13 cellular contexts compared by ENCODE assay signal in genomic region chr12:123260081-123260480, GRCh38.
"Had no signal": no experiment of that assay in that cellular context is flagged by ENCODE, and none has a peak within 500 bp of the region (broad histone marks: within the 10 kb centered on the region; RNA-seq: fewer than 3 reads in every experiment).

No MANE protein-coding gene starts in this region.

- H3K9me3 Mint-ChIP-seq: activated CD4-positive, alpha-beta T cell treated with anti-CD3 and anti-CD28 coated beads, Interleukin-2, amount 10 ng/mL, durations not matched to agents 24 days and 14 days; activated naive CD4-positive, alpha-beta T cell treated with anti-CD3 and anti-CD28 coated beads, Interleukin-2, amount 10 ng/mL, durations not matched to agents 7 days and 5 days; nephron; stimulated activated naive CD8-positive, alpha-beta T cell treated with anti-CD3 and anti-CD28 coated beads, Interleukin-15, Interleukin-2, amounts not matched to agents 100 ng/mL and 50 ng/mL, for 24 hours had no signal

- H3K4me1 Mint-ChIP-seq: activated naive CD4-positive, alpha-beta T cell treated with anti-CD3 and anti-CD28 coated beads, Interleukin-2, amount 10 ng/mL, durations not matched to agents 7 days and 5 days had no signal

- H3K9me3 ChIP-seq: left lung, ovary, thoracic aorta had no signal

- H3K36me3 ChIP-seq: ovary had no signal

- H3K4me3 Mint-ChIP-seq: activated CD4-positive, alpha-beta T cell treated with anti-CD3 and anti-CD28 coated beads, Interleukin-2, amount 10 ng/mL, durations not matched to agents 24 days and 14 days; activated naive CD4-positive, alpha-beta T cell treated with anti-CD3 and anti-CD28 coated beads, Interleukin-2, amount 10 ng/mL, durations not matched to agents 7 days and 5 days; nephron; stimulated activated naive CD8-positive, alpha-beta T cell treated with anti-CD3 and anti-CD28 coated beads, Interleukin-15, Interleukin-2, amounts not matched to agents 100 ng/mL and 50 ng/mL, for 24 hours had no signal

- H3K27ac Mint-ChIP-seq: activated CD4-positive, alpha-beta T cell treated with anti-CD3 and anti-CD28 coated beads, Interleukin-2, amount 10 ng/mL, durations not matched to agents 24 days and 14 days; activated naive CD4-positive, alpha-beta T cell treated with anti-CD3 and anti-CD28 coated beads, Interleukin-2, amount 10 ng/mL, durations not matched to agents 7 days and 5 days; nephron; stimulated activated naive CD8-positive, alpha-beta T cell treated with anti-CD3 and anti-CD28 coated beads, Interleukin-15, Interleukin-2, amounts not matched to agents 100 ng/mL and 50 ng/mL, for 24 hours had no signal

- H3K4me1 ChIP-seq: left lung had no signal

- H3K27me3 ChIP-seq: brain microvascular endothelial cell, left lung, ovary had no signal

- H3K27me3 Mint-ChIP-seq: activated CD4-positive, alpha-beta T cell treated with anti-CD3 and anti-CD28 coated beads, Interleukin-2, amount 10 ng/mL, durations not matched to agents 24 days and 14 days; activated naive CD4-positive, alpha-beta T cell treated with anti-CD3 and anti-CD28 coated beads, Interleukin-2, amount 10 ng/mL, durations not matched to agents 7 days and 5 days; stimulated activated naive CD8-positive, alpha-beta T cell treated with anti-CD3 and anti-CD28 coated beads, Interleukin-15, Interleukin-2, amounts not matched to agents 100 ng/mL and 50 ng/mL, for 24 hours had no signal

- H3K4me3 ChIP-seq: left lung, ovary, thoracic aorta had no signal

- ATAC-seq: left lung had no signal

- DNase-seq: activated CD4-positive, alpha-beta T cell treated with anti-CD3 and anti-CD28 coated beads, Interleukin-2, amount 10 ng/mL, durations not matched to agents 24 days and 14 days; activated naive CD4-positive, alpha-beta T cell treated with anti-CD3 and anti-CD28 coated beads, Interleukin-2, amount 10 ng/mL, durations not matched to agents 7 days and 5 days; amygdala; brain microvascular endothelial cell; foreskin melanocyte; left lung; stimulated activated CD4-positive, alpha-beta T cell treated with anti-CD3 and anti-CD28 coated beads, Interleukin-2, amount 100 ng/mL, for 48 hours; T1000; WERI-Rb-1 had no signal

- H3K27ac ChIP-seq: brain microvascular endothelial cell, ovary, thoracic aorta, WERI-Rb-1 had no signal
